8 cellular contexts compared by ENCODE assay signal in genomic region chr3:138608322-138609214, GRCh38. TPM values are rescaled to one million over a fixed set of nuclear protein-coding genes. Genes with fewer than 3 reads are reported as not detected.
DNase-seq lines count a peak whose midpoint lies in the region; ATAC-seq and TF ChIP-seq lines count a peak whose summit lies in the region.

TSS of gene FAIM (plus strand) at chr3:138608771. CDS start at chr3:138619727, 10,956 bp downstream.

- peak within 1 kb of the TSS; percentile 95 for H3K27ac Mint-ChIP-seq in activated CD8-positive, alpha-beta T cell treated with anti-CD3 and anti-CD28 coated beads for 36 hours

- H3K27me3 Mint-ChIP-seq in activated CD8-positive, alpha-beta T cell treated with anti-CD3 and anti-CD28 coated beads for 36 hours, result no peaks in the 10 kb centered on the region

- peak; percentile 40 for DNase-seq in AG09319 (ENCODE audit: extremely low read depth, low read depth)
- DNase-seq in NCI-H2227 treated with DMSO at 0.1 percent for 48 hours (lab: John Stamatoyannopoulos, UW), result peak; percentile 23
- DNase-seq in activated CD8-positive, alpha-beta T cell treated with anti-CD3 and anti-CD28 coated beads for 36 hours, result peak; percentile 74
- peak; percentile 41 for DNase-seq in effector CD4-positive, alpha-beta T cell
- peak; percentile 74 for DNase-seq in lung (ENCODE audit: low spot score)
- DNase-seq in stimulated activated CD4-positive, alpha-beta T cell treated with anti-CD3 and anti-CD28 coated beads, TNF-alpha, amount 100 ng/mL, for 4 hours (ENCODE audit: low read depth in 3 of 3), result peak; percentile 32 to 53 (median 43)

- ATAC-seq in GM18858 (IDR thresholded peaks at IDR 0.05; ENCODE audit: unreplicated experiment) (peak; percentile 67), HG03060 (IDR thresholded peaks at IDR 0.05; ENCODE audit: low read depth, unreplicated experiment) (peak; percentile 46), lung (ENCODE audit: insufficient read depth, low FRiP score) (peak; percentile 80)
- peak; percentile 76 for ATAC-seq in activated CD8-positive, alpha-beta T cell treated with anti-CD3 and anti-CD28 coated beads for 36 hours

- no peaks in the 10 kb centered on the region for H3K9me3 ChIP-seq in lung (ENCODE audit: control insufficient read depth in 2 of 2, insufficient read depth in 1 of 2, low read length in 1 of 2)

- WGBS in lung, 2 donors, result 2% methylated on average over 62 to 79 of the region's 79 CpGs

- TF ChIP-seq CTCF in AG09319 (IDR thresholded peaks at IDR 0.05; ENCODE audit: low read depth, low read length) (no peak), lung (IDR thresholded peaks at IDR 0.05; ENCODE audit: control extremely low read depth, extremely low read depth) (no peak)
- TF ChIP-seq CTCF in activated CD8-positive, alpha-beta T cell treated with anti-CD3 and anti-CD28 coated beads for 36 hours (IDR thresholded peaks at IDR 0.05), result no peak

- H3K4me1 Mint-ChIP-seq in activated CD8-positive, alpha-beta T cell treated with anti-CD3 and anti-CD28 coated beads for 36 hours (ENCODE audit: low read depth), result peaks cover 12% of the 10 kb centered on the region

- H3K4me1 ChIP-seq in lung (ENCODE audit: control insufficient read depth in 2 of 2, insufficient read depth in 2 of 2, low read length in 2 of 2), result no peaks in the 10 kb centered on the region

- H3K27ac ChIP-seq in lung (ENCODE audit: low read depth in 1 of 2, low read length in 1 of 2), result peak within 1 kb of the TSS; percentile 94 to 97

- H3K36me3 Mint-ChIP-seq in activated CD8-positive, alpha-beta T cell treated with anti-CD3 and anti-CD28 coated beads for 36 hours (ENCODE audit: low read depth), result peaks cover 1% of the 10 kb centered on the region

- CTCF ChIA-PET in activated CD8-positive, alpha-beta T cell treated with anti-CD3 and anti-CD28 coated beads for 36 hours (lab: Charles Lee), result interaction anchor here (0.7 to 4.2 kb wide), 4 partner anchors 14 to 315 kb away, joined by 3 to 22 read pairs (median 4); partner anchors contain the start of gene CEP70

- intact Hi-C loops in activated CD8-positive, alpha-beta T cell treated with anti-CD3 and anti-CD28 coated beads for 36 hours (cut with micrococcal nuclease), result no loop called here

- no peaks in the 10 kb centered on the region for H3K27me3 ChIP-seq in lung (ENCODE audit: control insufficient read depth, insufficient read depth)

- H3K4me3 ChIP-seq in lung, result peak within 1 kb of the TSS; percentile 63

- H3K36me3 ChIP-seq in lung (ENCODE audit: control insufficient read depth in 2 of 2, insufficient read depth in 2 of 2, low read length in 2 of 2), result no peaks in the 10 kb centered on the region

- H3K9me3 Mint-ChIP-seq in activated CD8-positive, alpha-beta T cell treated with anti-CD3 and anti-CD28 coated beads for 36 hours, result no peaks in the 10 kb centered on the region

- POLR2A ChIA-PET in activated CD8-positive, alpha-beta T cell treated with anti-CD3 and anti-CD28 coated beads for 36 hours (lab: Charles Lee), result interaction anchor here (0.6 to 3.3 kb wide), 8 partner anchors 9 to 334 kb away, joined by 3 to 16 read pairs (median 4); partner anchors contain the start of gene CEP70

- peak within 1 kb of the TSS; percentile 76 for H3K4me3 Mint-ChIP-seq in activated CD8-positive, alpha-beta T cell treated with anti-CD3 and anti-CD28 coated beads for 36 hours

RNA-seq across cellular contexts. Expression of gene FAIM, which starts in this region (rescaled TPM):
- 1 to 10 TPM; 6.0 TPM for total RNA-seq in activated CD8-positive, alpha-beta T cell treated with anti-CD3 and anti-CD28 coated beads for 36 hours
- total RNA-seq in lung, result 10 to 100 TPM; 16.3 to 28.6 TPM
- polyA plus RNA-seq in lung, result 10 to 100 TPM; 14.9 to 22.5 TPM

Comparison
In these comparisons a context has a peak if more than half of its experiments do, and no peak if none do; other contexts are left out.
1. Peak in every context shown above with its lines: DNase-seq, ATAC-seq, H3K4me3 ChIP-seq and H3K27ac ChIP-seq.
2. DNase-seq: peak in every context shown above with its lines; median percentile 74 in activated CD8-positive, alpha-beta T cell treated with anti-CD3 and anti-CD28 coated beads for 36 hours; 74 in lung; 43 in stimulated activated CD4-positive, alpha-beta T cell treated with anti-CD3 and anti-CD28 coated beads, TNF-alpha, amount 100 ng/mL, for 4 hours; 41 in effector CD4-positive, alpha-beta T cell; 40 in AG09319; 23 in NCI-H2227 treated with DMSO at 0.1 percent for 48 hours.